ENCODE assay signal across 9 cellular contexts in genomic region chr7:55573526-55573925, GRCh38. TPM values are rescaled to one million over a fixed set of nuclear protein-coding genes. Genes with fewer than 3 reads are reported as not detected.
DNase-seq lines count a peak whose midpoint lies in the region; ATAC-seq and TF ChIP-seq lines count a peak whose summit lies in the region.
"Had no signal": no experiment of that assay in that cellular context is flagged by ENCODE, and none has a peak within 500 bp of the region (broad histone marks: within the 10 kb centered on the region; RNA-seq: fewer than 3 reads in every experiment).

No MANE protein-coding gene starts in this region.

- no peaks in the 10 kb centered on the region for H3K27me3 Mint-ChIP-seq in activated CD8-positive, alpha-beta T cell treated with anti-CD3 and anti-CD28 coated beads for 36 hours
- H3K27me3 Mint-ChIP-seq in type B pancreatic cell, result peaks cover 3% of the 10 kb centered on the region

- no peaks in the 10 kb centered on the region for H3K36me3 ChIP-seq in heart left ventricle

- ATAC-seq in heart left ventricle (no peak), right cardiac atrium (no peak), GM21515 (IDR thresholded peaks at IDR 0.05; ENCODE audit: unreplicated experiment) (no peak)
- no peak for ATAC-seq in activated CD8-positive, alpha-beta T cell treated with anti-CD3 and anti-CD28 coated beads for 36 hours

- intact Hi-C loops in heart left ventricle (cut with DNase I), result loop anchor here in 3 of 10 donors (5.0 to 10.0 kb wide), 3 partner anchors 69 to 391 kb away; partner anchors contain the start of genes NIPSNAP2 (in 2 of the 3) and LANCL2 (in 1 of the 3)
- intact Hi-C loops in right cardiac atrium (cut with DNase I), result loop anchor here in 1 of 4 donors (2.0 kb wide), 1 partner anchor 23 kb away; no protein-coding TSS in a partner anchor
- intact Hi-C loops in activated CD8-positive, alpha-beta T cell treated with anti-CD3 and anti-CD28 coated beads for 36 hours (cut with micrococcal nuclease), result no loop called here

- DNase-seq in heart left ventricle (no peak), right cardiac atrium (no peak), iris pigment epithelial cell (ENCODE audit: low read depth) (peak; percentile 42), type B pancreatic cell (ENCODE audit: extremely low spot score, unreplicated experiment) (no peak), NCI-H69 (lab: John Stamatoyannopoulos, UW) (no peak), nucleus accumbens (lab: John Stamatoyannopoulos, UW) (no peak)
- DNase-seq in activated CD8-positive, alpha-beta T cell treated with anti-CD3 and anti-CD28 coated beads for 36 hours, result no peak
- DNase-seq: GDM1 had no signal

- H3K36me3 Mint-ChIP-seq in activated CD8-positive, alpha-beta T cell treated with anti-CD3 and anti-CD28 coated beads for 36 hours (ENCODE audit: low read depth), result no peaks in the 10 kb centered on the region
- H3K36me3 Mint-ChIP-seq in type B pancreatic cell, result no peaks in the 10 kb centered on the region

- peak overlapping the region; percentile 82 for H3K27ac Mint-ChIP-seq in activated CD8-positive, alpha-beta T cell treated with anti-CD3 and anti-CD28 coated beads for 36 hours
- peak overlapping the region; percentile 88 for H3K27ac Mint-ChIP-seq in type B pancreatic cell

- H3K4me3 ChIP-seq in heart left ventricle (peak overlapping the region in 6 of 12 donors; percentile 16 to 98 (median 97)), right cardiac atrium (ENCODE audit: low read length) (no peak overlapping the region)

- POLR2A ChIA-PET in activated CD8-positive, alpha-beta T cell treated with anti-CD3 and anti-CD28 coated beads for 36 hours (lab: Charles Lee), result interaction anchor here (0.9 to 11.2 kb wide), 6 partner anchors 10 to 64 kb away, joined by 3 to 163 read pairs (median 4); no protein-coding TSS in a partner anchor

- CTCF ChIA-PET in activated CD8-positive, alpha-beta T cell treated with anti-CD3 and anti-CD28 coated beads for 36 hours (lab: Charles Lee), result interaction anchor here (1.0 to 3.3 kb wide), 4 partner anchors 9 to 140 kb away, joined by 3 to 21 read pairs (median 8); no protein-coding TSS in a partner anchor

- TF ChIP-seq POLR2A in heart left ventricle (IDR thresholded peaks at IDR 0.05), result no peak

- TF ChIP-seq CTCF in heart left ventricle (IDR thresholded peaks at IDR 0.05) (no peak), type B pancreatic cell (conservative IDR thresholded peaks at IDR 0.05) (no peak)
- no peak for TF ChIP-seq CTCF in activated CD8-positive, alpha-beta T cell treated with anti-CD3 and anti-CD28 coated beads for 36 hours (IDR thresholded peaks at IDR 0.05)

- no peaks in the 10 kb centered on the region for H3K9me3 Mint-ChIP-seq in activated CD8-positive, alpha-beta T cell treated with anti-CD3 and anti-CD28 coated beads for 36 hours
- no peaks in the 10 kb centered on the region for H3K9me3 Mint-ChIP-seq in type B pancreatic cell

- H3K4me1 Mint-ChIP-seq in activated CD8-positive, alpha-beta T cell treated with anti-CD3 and anti-CD28 coated beads for 36 hours (ENCODE audit: low read depth), result peaks cover 53% of the 10 kb centered on the region
- peaks cover 32% of the 10 kb centered on the region for H3K4me1 Mint-ChIP-seq in type B pancreatic cell (ENCODE audit: unreplicated experiment)

- H3K27ac ChIP-seq in heart left ventricle, result peak overlapping the region in 8 of 12 donors; percentile 30 to 93 (median 87)
- no peak overlapping the region for H3K27ac ChIP-seq in right cardiac atrium (ENCODE audit: low read length)

- H3K27me3 ChIP-seq in heart left ventricle, result no peaks in the 10 kb centered on the region
- H3K27me3 ChIP-seq in right cardiac atrium (ENCODE audit: control insufficient read depth, insufficient read depth), result no peaks in the 10 kb centered on the region

- no peaks in the 10 kb centered on the region for H3K9me3 ChIP-seq in heart left ventricle
- no peaks in the 10 kb centered on the region for H3K9me3 ChIP-seq in right cardiac atrium (ENCODE audit: control insufficient read depth, low read length)

- WGBS in heart left ventricle, 4 donors, result 32 to 54% (median 45%) methylated on average over 3 of the region's 3 CpGs
- 45% methylated on average over 3 of the region's 3 CpGs for WGBS in right cardiac atrium

- H3K4me3 Mint-ChIP-seq in activated CD8-positive, alpha-beta T cell treated with anti-CD3 and anti-CD28 coated beads for 36 hours, result peak overlapping the region; percentile 72
- H3K4me3 Mint-ChIP-seq in type B pancreatic cell, result peak overlapping the region; percentile 92

- H3K4me1 ChIP-seq in heart left ventricle (peaks cover 6 to 54% (median 43%) of the 10 kb centered on the region in 12 donors), right cardiac atrium (ENCODE audit: control insufficient read depth, insufficient read depth, low read length) (peaks cover 18% of the 10 kb centered on the region)

RNA-seq across cellular contexts. Expression of gene VOPP1, which starts 1.2 kb away (rescaled TPM):
- total RNA-seq in heart left ventricle (10 to 100 TPM; 20.3 to 58.0 (median 26.8) TPM), right cardiac atrium (10 to 100 TPM; 19.0 to 21.8 (median 21.0) TPM), type B pancreatic cell (ENCODE audit: low replicate concordance) (31.0 and 38.9 TPM in 2 replicates)
- polyA plus RNA-seq in heart left ventricle (10 to 100 TPM in 1 of 2 donors, 1 to 10 TPM in 1; 9.9 to 22.8 TPM), right cardiac atrium (12.7 TPM)
- 10 to 100 TPM; 32.6 to 34.7 TPM for total RNA-seq in activated CD8-positive, alpha-beta T cell treated with anti-CD3 and anti-CD28 coated beads for 36 hours
